ENCODE assay signal across 1 cellular context in genomic region chr10:77939561-77940001, GRCh38.
TF ChIP-seq lines count a peak whose summit lies in the region.

No MANE protein-coding gene starts in this region.

TF ChIP-seq in H1, 55 proteins besides CTCF, POLR2A, EP300 and RAD21 (continued from another document):
- TF ChIP-seq CHD1 (IDR thresholded peaks at IDR 0.05; ENCODE audit: low read depth, low read length) (no peak), YY1 (IDR thresholded peaks at IDR 0.05; ENCODE audit: low read depth, low read length) (no peak)
